ENCODE assay signal across 8 cellular contexts in genomic region chr7:2451171-2452073, GRCh38. TPM values are rescaled to one million over a fixed set of nuclear protein-coding genes. Genes with fewer than 3 reads are reported as not detected.
DNase-seq lines count a peak whose midpoint lies in the region; ATAC-seq and TF ChIP-seq lines count a peak whose summit lies in the region.

No MANE protein-coding gene starts in this region.

- no peaks in the 10 kb centered on the region for H3K9me3 Mint-ChIP-seq in endothelial cell (ENCODE audit: unreplicated experiment)

- peak; percentile 80 for TF ChIP-seq CTCF in endothelial cell (IDR thresholded peaks at IDR 0.05; ENCODE audit: unreplicated experiment)
- TF ChIP-seq CTCF in mucosa of descending colon (IDR thresholded peaks at IDR 0.05), result peak; percentile 88

- H3K27ac Mint-ChIP-seq in endothelial cell (ENCODE audit: unreplicated experiment), result no peak overlapping the region

- peak; percentile 19 for TF ChIP-seq POLR2A in GM18951 (IDR thresholded peaks at IDR 0.05; ENCODE audit: extremely low read depth, insufficient read depth, insufficient read length)

- H3K4me1 Mint-ChIP-seq in endothelial cell (ENCODE audit: unreplicated experiment), result peaks cover 6% of the 10 kb centered on the region

- intact Hi-C loops in mucosa of descending colon (cut with DNase I, micrococcal nuclease), result no loop called here

- peak overlapping the region; percentile 54 for H3K9ac ChIP-seq in NT2/D1 (ENCODE audit: insufficient read length, low read depth)

- H3K4me3 ChIP-seq in NT2/D1 (ENCODE audit: insufficient read length, low read depth) (no peak overlapping the region), mucosa of descending colon (no peak overlapping the region)

- ATAC-seq in HG03460 (IDR thresholded peaks at IDR 0.05; ENCODE audit: unreplicated experiment) (peak; percentile 74), mucosa of descending colon (peak; percentile 97)

- H3K4me1 ChIP-seq in NT2/D1 (ENCODE audit: insufficient read depth, insufficient read length) (peaks cover 12% of the 10 kb centered on the region), mucosa of descending colon (ENCODE audit: low read depth) (peaks cover 12% of the 10 kb centered on the region)

- in situ Hi-C loops in GM18951 (cut with MboI; ENCODE audit: low sequenced_read_pairs, unreplicated experiment), result no loop called here

- H3K27me3 ChIP-seq in NT2/D1 (ENCODE audit: insufficient read depth, insufficient read length), result no peaks in the 10 kb centered on the region

- DNase-seq in AG20443 (ENCODE audit: low spot score), result peak; percentile 95
- peak; percentile 81 for DNase-seq in NT2/D1 (ENCODE audit: low read depth, low spot score)
- peak; percentile 86 for DNase-seq in activated CD8-positive, alpha-beta memory T cell treated with anti-CD3 and anti-CD28 coated beads, Interleukin-2, amount 50 U/mL, for 4 hours
- DNase-seq in endothelial cell (ENCODE audit: low spot score), result peak; percentile 94
- DNase-seq in mucosa of descending colon, result peak; percentile 86 to 93 (median 92)
- peak; percentile 81 to 82 for DNase-seq in stimulated activated CD8-positive, alpha-beta memory T cell treated with anti-CD3 and anti-CD28 coated beads, Interleukin-2, amount 100 ng/mL, for 48 hours (ENCODE audit: low read depth in 2 of 2)

- H3K36me3 ChIP-seq in NT2/D1 (ENCODE audit: insufficient read depth, insufficient read length, low read length) (peaks cover 7% of the 10 kb centered on the region), mucosa of descending colon (ENCODE audit: low read depth) (no peaks in the 10 kb centered on the region)

- H3K36me3 Mint-ChIP-seq in endothelial cell (ENCODE audit: low read depth, unreplicated experiment), result no peaks in the 10 kb centered on the region

- H3K4me3 Mint-ChIP-seq in endothelial cell (ENCODE audit: unreplicated experiment), result no peak overlapping the region

- peaks cover 7% of the 10 kb centered on the region for H3K27me3 Mint-ChIP-seq in endothelial cell (ENCODE audit: unreplicated experiment)

- no peaks in the 10 kb centered on the region for H3K9me3 ChIP-seq in NT2/D1 (ENCODE audit: insufficient read depth, low read length)
- no peaks in the 10 kb centered on the region for H3K9me3 ChIP-seq in mucosa of descending colon

RNA-seq across cellular contexts. Expression of gene GRIFIN, which starts 24.8 kb away (rescaled TPM):
- total RNA-seq in endothelial cell (ENCODE audit: unreplicated experiment) (not detected), mucosa of descending colon (not detected)

RNA-seq across cellular contexts. Expression of gene CHST12, which starts 48.0 kb away (rescaled TPM):
- total RNA-seq in endothelial cell (ENCODE audit: unreplicated experiment), result 26.9 TPM
- 10 to 100 TPM; 10.7 to 20.9 (median 12.2) TPM for total RNA-seq in mucosa of descending colon
